ENCODE assay signal across 27 cellular contexts in genomic region chr13:36051082-36051481, GRCh38.
"Had no signal": no experiment of that assay in that cellular context is flagged by ENCODE, and none has a peak within 500 bp of the region (broad histone marks: within the 10 kb centered on the region; RNA-seq: fewer than 3 reads in every experiment).

No MANE protein-coding gene starts in this region.

- H3K4me3 ChIP-seq: colonic mucosa, esophagus squamous epithelium, ovary, prostate gland, suprapubic skin, tibial nerve had no signal

- H3K9me3 Mint-ChIP-seq: activated B cell treated with CpG ODN at 0.5 μM for 24 hours; activated naive CD8-positive, alpha-beta T cell treated with anti-CD3 and anti-CD28 coated beads for 36 hours; T-helper 1 cell treated with Interleukin-12 subunit alpha and Interleukin-12 subunit beta and Interleukin-4 antibody, amounts not matched to agents 30 μg/mL and 1 μg/mL, for 36 hours had no signal

- H3K9me3 ChIP-seq: colonic mucosa, esophagus squamous epithelium, neutrophil, ovary, prostate gland, suprapubic skin, tibial nerve had no signal

- H3K27me3 ChIP-seq: colonic mucosa, esophagus squamous epithelium, neutrophil, ovary, suprapubic skin, tibial nerve had no signal

- H3K36me3 ChIP-seq: colonic mucosa, esophagus squamous epithelium, neutrophil, ovary, prostate gland, suprapubic skin, tibial nerve had no signal

- H3K36me3 Mint-ChIP-seq: activated naive CD8-positive, alpha-beta T cell treated with anti-CD3 and anti-CD28 coated beads for 36 hours; memory B cell; natural killer cell treated with Interleukin-12 subunit alpha and Interleukin-12 subunit beta and Interleukin-15 and Interleukin-18, amount 100 ng/mL, for 72 hours had no signal

- H3K4me1 Mint-ChIP-seq: activated B cell treated with CpG ODN at 0.5 μM for 24 hours; activated CD4-positive, alpha-beta T cell treated with anti-CD3 and anti-CD28 coated beads for 36 hours; activated naive CD8-positive, alpha-beta T cell treated with anti-CD3 and anti-CD28 coated beads for 36 hours; memory B cell had no signal

- H3K27ac ChIP-seq: colonic mucosa, esophagus squamous epithelium, neutrophil, ovary, prostate gland, suprapubic skin, tibial nerve had no signal

- H3K27ac Mint-ChIP-seq: activated B cell treated with CpG ODN at 0.5 μM for 24 hours; activated CD4-positive, alpha-beta T cell treated with anti-CD3 and anti-CD28 coated beads for 36 hours; activated naive CD8-positive, alpha-beta T cell treated with anti-CD3 and anti-CD28 coated beads for 36 hours; endodermal cell; memory B cell; natural killer cell treated with Interleukin-12 subunit alpha and Interleukin-12 subunit beta and Interleukin-15 and Interleukin-18, amount 100 ng/mL, for 72 hours; stimulated activated naive CD8-positive, alpha-beta T cell treated with anti-CD3 and anti-CD28 coated beads, Interleukin-15, Interleukin-2, amounts not matched to agents 100 ng/mL and 50 ng/mL, for 24 hours; T-helper 1 cell treated with Interleukin-12 subunit alpha and Interleukin-12 subunit beta and Interleukin-4 antibody, amounts not matched to agents 30 μg/mL and 1 μg/mL, for 36 hours had no signal

- H3K4me1 ChIP-seq: colonic mucosa, esophagus squamous epithelium, prostate gland, suprapubic skin had no signal

- H3K4me3 Mint-ChIP-seq: activated B cell treated with CpG ODN at 0.5 μM for 24 hours; activated CD4-positive, alpha-beta T cell treated with anti-CD3 and anti-CD28 coated beads for 36 hours; activated naive CD8-positive, alpha-beta T cell treated with anti-CD3 and anti-CD28 coated beads for 36 hours; endodermal cell; memory B cell; natural killer cell treated with Interleukin-12 subunit alpha and Interleukin-12 subunit beta and Interleukin-15 and Interleukin-18, amount 100 ng/mL, for 72 hours; stimulated activated naive CD8-positive, alpha-beta T cell treated with anti-CD3 and anti-CD28 coated beads, Interleukin-15, Interleukin-2, amounts not matched to agents 100 ng/mL and 50 ng/mL, for 24 hours; T-helper 1 cell treated with Interleukin-12 subunit alpha and Interleukin-12 subunit beta and Interleukin-4 antibody, amounts not matched to agents 30 μg/mL and 1 μg/mL, for 36 hours had no signal

- DNase-seq: activated B cell treated with CpG ODN at 0.5 μM for 24 hours; activated CD4-positive, alpha-beta T cell treated with anti-CD3 and anti-CD28 coated beads for 36 hours; activated CD4-positive, alpha-beta T cell treated with anti-CD3 and anti-CD28 coated beads, Interleukin-2, amount 50 U/mL, for 48 hours; activated CD8-positive, alpha-beta memory T cell treated with anti-CD3 and anti-CD28 coated beads, Interleukin-2, amount 50 U/mL, for 48 hours; activated naive CD4-positive, alpha-beta T cell treated with Interleukin-2 at 50 U/mL for 16 hours; activated naive CD8-positive, alpha-beta T cell treated with anti-CD3 and anti-CD28 coated beads for 36 hours; activated T-cell treated with anti-CD3 and anti-CD28 coated beads, Interleukin-2, amount 50 U/mL, for 48 hours; amniotic stem cell; colonic mucosa; endodermal cell; esophagus squamous epithelium; foreskin melanocyte; head of caudate nucleus; islet precursor cell; left cardiac atrium; ovary; stimulated activated CD4-positive, alpha-beta T cell treated with anti-CD3 and anti-CD28 coated beads, Interleukin-12 subunit alpha, Interleukin-12 subunit beta, amount 100 ng/mL, for 4 hours; stimulated activated CD4-positive, alpha-beta T cell treated with anti-CD3 and anti-CD28 coated beads, Interleukin-4, amount 100 ng/mL, for 4 hours; T1000 had no signal

- H3K27me3 Mint-ChIP-seq: activated B cell treated with CpG ODN at 0.5 μM for 24 hours; activated CD4-positive, alpha-beta T cell treated with anti-CD3 and anti-CD28 coated beads for 36 hours; activated naive CD8-positive, alpha-beta T cell treated with anti-CD3 and anti-CD28 coated beads for 36 hours; memory B cell; natural killer cell treated with Interleukin-12 subunit alpha and Interleukin-12 subunit beta and Interleukin-15 and Interleukin-18, amount 100 ng/mL, for 72 hours; stimulated activated naive CD8-positive, alpha-beta T cell treated with anti-CD3 and anti-CD28 coated beads, Interleukin-15, Interleukin-2, amounts not matched to agents 100 ng/mL and 50 ng/mL, for 24 hours had no signal
